Comparison of ENCODE assay signal across 8 cellular contexts in genomic region chr7:135147341-135147898, GRCh38. TPM values are rescaled to one million over a fixed set of nuclear protein-coding genes. Genes with fewer than 3 reads are reported as not detected.
DNase-seq lines count a peak whose midpoint lies in the region; ATAC-seq and TF ChIP-seq lines count a peak whose summit lies in the region.

No MANE protein-coding gene starts in this region.

- POLR2A ChIA-PET in PC-3 (lab: Charles Lee; ENCODE audit: unreplicated experiment), result no interaction called here

- H3K4me1 ChIP-seq in PC-3 (ENCODE audit: insufficient read depth, low read length) (peaks cover 22% of the 10 kb centered on the region), parathyroid adenoma (peaks cover 5% of the 10 kb centered on the region)

- H4K20me1 ChIP-seq in PC-3 (ENCODE audit: low read length), result no peaks in the 10 kb centered on the region

- no peak for TF ChIP-seq CTCF in PC-3 (conservative IDR thresholded peaks at IDR 0.05; ENCODE audit: low read depth, low read length)
- no peak for TF ChIP-seq CTCF in epithelial cell of proximal tubule (conservative IDR thresholded peaks at IDR 0.05; ENCODE audit: low read depth, low read length)
- no peak for TF ChIP-seq CTCF in parathyroid adenoma (IDR thresholded peaks at IDR 0.05)
- TF ChIP-seq CTCF in mesothelial cell of epicardium (IDR thresholded peaks at IDR 0.05; ENCODE audit: unreplicated experiment), result no peak

- CTCF ChIA-PET in PC-3 (lab: Charles Lee), result no interaction called here

- H3K79me2 ChIP-seq in PC-3 (ENCODE audit: low read length) (no peaks in the 10 kb centered on the region), parathyroid adenoma (no peaks in the 10 kb centered on the region)

- H3K27me3 ChIP-seq in PC-3 (ENCODE audit: low read length) (no peaks in the 10 kb centered on the region), parathyroid adenoma (ENCODE audit: control insufficient read depth, insufficient read depth, low read length) (no peaks in the 10 kb centered on the region)

- H3K9ac ChIP-seq in PC-3 (ENCODE audit: low read length), result peak overlapping the region; percentile 38
- peak overlapping the region; percentile 15 for H3K9ac ChIP-seq in parathyroid adenoma

- no peak for DNase-seq in activated naive CD4-positive, alpha-beta T cell treated with anti-CD3 and anti-CD28 coated beads, Interleukin-2, amount 50 U/mL, for 16 hours
- DNase-seq in PC-3 (no peak), epithelial cell of proximal tubule (ENCODE audit: low read depth) (peak; percentile 52), mesothelial cell of epicardium (ENCODE audit: low spot score in 2 of 2, unreplicated experiment in 2 of 2) (no peak), T1000 (lab: John Stamatoyannopoulos, UW) (no peak)
- DNase-seq in NK-92 treated with Interleukin-12 subunit alpha and Interleukin-12 subunit beta, amount 100 ng/mL, for 24 hours (lab: John Stamatoyannopoulos, UW), result no peak

- no peaks in the 10 kb centered on the region for H3K9me2 ChIP-seq in PC-3 (replicated peaks; ENCODE audit: low read length)

- H3K36me3 Mint-ChIP-seq in activated naive CD4-positive, alpha-beta T cell treated with anti-CD3 and anti-CD28 coated beads, Interleukin-2, amount 50 U/mL, for 24 hours, result peaks cover 12% of the 10 kb centered on the region
- no peaks in the 10 kb centered on the region for H3K36me3 Mint-ChIP-seq in mesothelial cell of epicardium

- H3K36me3 ChIP-seq in PC-3 (ENCODE audit: low read depth, low read length) (no peaks in the 10 kb centered on the region), parathyroid adenoma (ENCODE audit: control insufficient read depth, insufficient read depth, low read length) (no peaks in the 10 kb centered on the region)

- H3F3A ChIP-seq in PC-3 (ENCODE audit: low read length, unreplicated experiment), result no peaks in the 10 kb centered on the region

- H3K9me3 Mint-ChIP-seq in activated naive CD4-positive, alpha-beta T cell treated with anti-CD3 and anti-CD28 coated beads, Interleukin-2, amount 50 U/mL, for 24 hours, result peaks cover 5% of the 10 kb centered on the region
- no peaks in the 10 kb centered on the region for H3K9me3 Mint-ChIP-seq in mesothelial cell of epicardium

- no peaks in the 10 kb centered on the region for H3K27me3 Mint-ChIP-seq in activated naive CD4-positive, alpha-beta T cell treated with anti-CD3 and anti-CD28 coated beads, Interleukin-2, amount 50 U/mL, for 24 hours
- H3K27me3 Mint-ChIP-seq in mesothelial cell of epicardium (ENCODE audit: low read depth), result no peaks in the 10 kb centered on the region

- BruUV-seq in PC-3 (replicated peaks; lab: Mats Ljungman, UMichigan), result TSS peak; percentile 85

- ATAC-seq in PC-3, result no peak; the same call in 1 of the 2 replicates

- H3K9me3 ChIP-seq in PC-3 (ENCODE audit: low read length), result no peaks in the 10 kb centered on the region
- no peaks in the 10 kb centered on the region for H3K9me3 ChIP-seq in parathyroid adenoma (ENCODE audit: control insufficient read depth, low read length)

- intact Hi-C loops in PC-3 (cut with micrococcal nuclease), result loop anchor here (1.0 kb wide), 2 partner anchors 161 to 533 kb away; partner anchors contain the start of gene AGBL3

- H3K4me3 ChIP-seq in PC-3 (ENCODE audit: low read length) (peak overlapping the region; percentile 64), epithelial cell of proximal tubule (ENCODE audit: low read depth, low read length) (peak overlapping the region; percentile 67), parathyroid adenoma (ENCODE audit: low read depth, low read length) (peak overlapping the region; percentile 56)

- H3K4me1 Mint-ChIP-seq in activated naive CD4-positive, alpha-beta T cell treated with anti-CD3 and anti-CD28 coated beads, Interleukin-2, amount 50 U/mL, for 24 hours, result peaks cover 72% of the 10 kb centered on the region
- H3K4me1 Mint-ChIP-seq in mesothelial cell of epicardium, result peaks cover 3% of the 10 kb centered on the region

- H2AFZ ChIP-seq in PC-3 (ENCODE audit: low read length), result peak overlapping the region; percentile 68
- peak overlapping the region; percentile 80 for H2AFZ ChIP-seq in parathyroid adenoma

- peak overlapping the region; percentile 89 for H3K4me3 Mint-ChIP-seq in activated naive CD4-positive, alpha-beta T cell treated with anti-CD3 and anti-CD28 coated beads, Interleukin-2, amount 50 U/mL, for 24 hours
- no peak overlapping the region for H3K4me3 Mint-ChIP-seq in mesothelial cell of epicardium

- peak overlapping the region; percentile 100 for H3K27ac Mint-ChIP-seq in activated naive CD4-positive, alpha-beta T cell treated with anti-CD3 and anti-CD28 coated beads, Interleukin-2, amount 50 U/mL, for 24 hours
- no peak overlapping the region for H3K27ac Mint-ChIP-seq in mesothelial cell of epicardium

- H3K4me2 ChIP-seq in PC-3 (ENCODE audit: low read length) (peak overlapping the region; percentile 75), parathyroid adenoma (ENCODE audit: low read length) (peak overlapping the region; percentile 67)

- H3K27ac ChIP-seq in PC-3 (ENCODE audit: low read length) (peak overlapping the region; percentile 76), parathyroid adenoma (peak overlapping the region; percentile 88)

RNA-seq across cellular contexts. Expression of gene TMEM140, which starts 0.5 kb away (rescaled TPM):
- total RNA-seq in PC-3 (2014; rRNA removed), result 0.52 TPM in 1 of 2 replicates, not detected in the other
- total RNA-seq in epithelial cell of proximal tubule, result 0.36 and 0.46 TPM in 2 replicates
- total RNA-seq in mesothelial cell of epicardium, result 0.14 to 0.40 TPM in 2 of 3 replicates, not detected in the other

RNA-seq across cellular contexts. Expression of gene CYREN, which starts 23.1 kb away (rescaled TPM):
- 48.2 and 66.8 TPM in 2 replicates for total RNA-seq in PC-3 (2014; rRNA removed)
- 54.5 and 80.3 TPM in 2 replicates for total RNA-seq in epithelial cell of proximal tubule
- total RNA-seq in mesothelial cell of epicardium, result 44.4 to 46.7 TPM (median 44.8 TPM) in 3 replicates
